In the genomic region with DNA sequence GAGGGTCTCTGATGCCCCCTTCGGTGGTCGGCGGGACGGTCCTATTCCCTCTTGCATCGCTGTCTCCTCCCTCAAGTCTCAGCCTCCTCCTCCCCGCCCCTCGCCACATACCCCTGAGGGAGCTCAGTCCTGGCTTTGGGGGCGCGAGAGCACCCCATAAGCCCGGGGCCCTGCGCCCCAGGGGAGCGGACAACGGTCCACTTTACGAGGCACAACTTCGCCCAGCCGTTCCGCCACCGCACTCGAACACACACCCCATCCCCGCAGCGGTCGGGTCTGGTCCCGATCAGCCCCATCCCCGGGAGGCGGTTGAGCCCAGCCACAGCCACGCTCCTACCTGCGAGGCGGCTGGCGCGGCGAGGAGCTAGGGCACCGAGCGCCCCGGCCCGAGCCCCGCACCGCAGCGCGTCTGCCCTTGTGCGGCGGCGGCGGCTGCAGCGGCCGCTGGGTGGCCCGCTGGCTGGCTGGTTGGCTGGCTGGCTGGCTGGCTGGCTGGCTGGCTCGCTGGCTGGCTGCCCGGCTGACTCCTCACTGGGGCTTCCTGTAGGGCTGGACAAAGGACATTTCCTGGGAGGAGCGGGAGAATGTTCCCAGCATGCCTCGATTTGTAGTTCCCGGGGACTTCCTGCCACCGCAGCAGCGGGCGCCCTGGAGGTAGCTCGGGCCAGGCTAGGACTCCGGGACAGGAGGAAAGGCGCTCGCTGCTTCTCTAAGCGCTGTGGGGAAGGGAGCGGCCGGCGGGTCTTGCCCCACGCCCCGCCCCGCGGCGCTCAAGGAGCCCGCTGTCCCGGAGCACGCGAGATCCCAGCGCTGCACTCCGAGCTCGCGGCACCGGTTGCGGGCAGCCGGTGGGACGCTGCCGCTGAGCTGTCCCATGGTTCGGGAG, we compare ENCODE assay signal across 8 cellular contexts. TPM values are rescaled to one million over a fixed set of nuclear protein-coding genes. Genes with fewer than 3 reads are reported as not detected.
DNase-seq lines count a peak whose midpoint lies in the region; ATAC-seq and TF ChIP-seq lines count a peak whose summit lies in the region.

TSS of gene ZNF697 (minus strand) at position 533 of the 886 bp plus-strand sequence. CDS start 22,166 bp downstream, outside the sequence.

- DNase-seq in COR-L47 (lab: John Stamatoyannopoulos, UW) (peak; percentile 95), NCI-H524 (lab: John Stamatoyannopoulos, UW) (peak; percentile 84 to 88), fibroblast of pulmonary artery (ENCODE audit: low read depth) (peak; percentile 99), naive B cell (no peak), superior temporal gyrus (ENCODE audit: extremely low spot score) (peak; percentile 98)
- DNase-seq in activated T-cell treated with anti-CD3 and anti-CD28 coated beads, Interleukin-2, amount 50 U/mL, for 1 hour, result peak; percentile 20

- H3K4me1 Mint-ChIP-seq in naive B cell, result peaks cover 4 to 12% (median 6%) of the 10 kb centered on the region in 3 donors

- peak within 1 kb of the TSS in 7 of 8 donors; percentile 34 to 86 (median 72) for H3K4me3 Mint-ChIP-seq in naive B cell

- H3K27ac Mint-ChIP-seq in naive B cell, result no peak within 1 kb of the TSS

- peaks cover 0 to 11% (median 2%) of the 10 kb centered on the region in 7 donors for H3K9me3 Mint-ChIP-seq in naive B cell

- H3K27me3 Mint-ChIP-seq in naive B cell, result peaks cover 62 to 85% (median 81%) of the 10 kb centered on the region in 3 donors

- peak within 1 kb of the TSS; percentile 82 for H3K4me3 ChIP-seq in fibroblast of pulmonary artery (replicated peaks; ENCODE audit: low read depth, low read length)

- peak; percentile 30 for TF ChIP-seq CTCF in fibroblast of pulmonary artery (IDR thresholded peaks at IDR 0.05; ENCODE audit: low read length, missing control alignments)

- H3K36me3 Mint-ChIP-seq in naive B cell, result no peaks in the 10 kb centered on the region

- ATAC-seq in GM19372 (IDR thresholded peaks at IDR 0.05; ENCODE audit: low read depth, unreplicated experiment), result peak; percentile 73
- peak; percentile 56 for ATAC-seq in HG03457 (IDR thresholded peaks at IDR 0.05; ENCODE audit: unreplicated experiment)
- peak; percentile 40 to 55 for ATAC-seq in naive B cell (ENCODE audit: low read depth in 2 of 2)

RNA-seq across cellular contexts. Expression of gene ZNF697, which starts in this region (rescaled TPM):
- not detected for polyA plus RNA-seq in naive B cell (ENCODE audit: low read depth in 6 of 6)

Comparison
In these comparisons a context has a peak if more than half of its experiments do, and no peak if none do; other contexts are left out.
1. Peak in ATAC-seq in naive B cell; RNA of the gene not detected or under 1 TPM.